8 cellular contexts compared by ENCODE assay signal in the genomic region with DNA sequence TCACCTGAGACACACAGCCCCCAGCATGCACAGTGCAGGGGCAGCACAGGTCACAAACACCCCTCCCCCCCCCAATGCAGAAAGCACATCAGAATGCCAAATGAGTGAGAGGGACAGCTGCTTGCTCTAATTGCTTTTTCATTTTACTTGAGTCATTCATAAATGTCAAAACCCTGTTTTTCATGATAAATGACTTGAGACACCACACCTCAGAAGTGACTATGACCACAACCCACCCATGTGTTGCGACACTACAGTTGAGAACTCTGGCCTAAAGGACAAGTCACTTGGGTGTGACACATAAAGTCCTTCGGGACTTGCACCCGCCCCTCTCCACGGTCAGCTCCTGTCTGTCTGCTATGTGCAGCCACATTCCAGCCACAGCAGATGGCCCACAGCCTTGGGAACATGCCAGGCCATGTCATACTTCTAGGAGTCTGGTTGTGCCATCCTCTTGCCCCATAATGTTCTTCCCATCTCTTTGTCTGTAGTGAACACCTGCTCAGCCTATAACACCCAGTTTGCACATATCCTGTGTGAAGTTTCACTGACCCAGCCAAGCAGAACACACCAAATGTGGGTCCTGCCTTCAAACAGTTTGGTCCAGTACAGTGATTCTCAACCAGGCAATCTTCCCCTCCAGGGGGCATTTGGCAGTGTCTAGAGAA. TPM values are rescaled to one million over a fixed set of nuclear protein-coding genes. Genes with fewer than 3 reads are reported as not detected.
DNase-seq lines count a peak whose midpoint lies in the region; ATAC-seq, FAIRE-seq and TF ChIP-seq lines count a peak whose summit lies in the region.

No MANE protein-coding gene starts in this region.

- no peaks in the 10 kb centered on the region for H3K36me3 ChIP-seq in K562 (ENCODE audit: control insufficient read depth, insufficient read depth, low read length)
- H3K36me3 ChIP-seq in mucosa of descending colon (ENCODE audit: low read depth) = no peaks in the 10 kb centered on the region

- ATAC-seq in HG02763 (IDR thresholded peaks at IDR 0.05; ENCODE audit: unreplicated experiment) = peak; percentile 90
- peak; percentile 100 for ATAC-seq in K562
- ATAC-seq in mucosa of descending colon = peak; percentile 96

- CTCF ChIA-PET in K562 (lab: Yijun Ruan, JAX; ENCODE audit: low intra/inter-chr PET ratio) = interaction anchor here (0.6 kb wide), 1 partner anchor 257 kb away, joined by 5 read pairs; no protein-coding TSS in a partner anchor

- peak; percentile 94 for FAIRE-seq in K562 (lab: Jason Lieb, UNC)

- TF ChIP-seq EP300 in K562 (IDR thresholded peaks at IDR 0.05; ENCODE audit: low read length) = peak; percentile 65

- H3K79me2 ChIP-seq in K562 (ENCODE audit: control insufficient read depth, insufficient read depth, low read length) = no peaks in the 10 kb centered on the region

- BruUV-seq in K562 (replicated peaks; lab: Mats Ljungman, UMichigan) = no TSS peak

- peak overlapping the region; percentile 55; the same call in 2 of the 3 replicates for H3K27ac ChIP-seq in K562 (ENCODE audit: extremely low read depth, low read depth, low read length)

- H3K4me3 ChIP-seq in K562 (no peak overlapping the region), mucosa of descending colon (no peak overlapping the region)

- in situ Hi-C loops in K562 (cut with MboI) = no loop called here

- no peak for TF ChIP-seq RAD21 in K562 (CRISPR knock-in tag; conservative IDR thresholded peaks at IDR 0.05 in 1 of 2, IDR thresholded peaks at IDR 0.05 in 1 of 2)

- no peaks in the 10 kb centered on the region for H3K9me3 ChIP-seq in K562 (replicated peaks; ENCODE audit: control insufficient read depth, insufficient read depth, low read depth, low read length)
- no peaks in the 10 kb centered on the region for H3K9me3 ChIP-seq in mucosa of descending colon

- H2AFZ ChIP-seq in K562 (ENCODE audit: low read depth, low read length) = no peak overlapping the region; the same call in 1 of the 2 replicates

- no peak overlapping the region; a peak in 2 of 4 replicates for H3K9ac ChIP-seq in K562 (ENCODE audit: insufficient read depth in 1 of 2, low read depth in 2 of 2, low read length in 2 of 2)

- WGBS in K562 (ENCODE audit: insufficient coverage, low coverage, missing lambda C conversion rate) = 2% methylated on average over 4 of the region's 4 CpGs

- intact Hi-C loops in K562 (cut with micrococcal nuclease) (no loop called here), mucosa of descending colon (cut with DNase I, micrococcal nuclease) (no loop called here)

- H3K4me2 ChIP-seq in K562 (ENCODE audit: insufficient read depth, low read length) = peak overlapping the region; percentile 52

- POLR2A ChIA-PET in K562 (lab: Yijun Ruan, JAX) = interaction anchor here (0.6 to 1.8 kb wide), 11 partner anchors 9 to 294 kb away, joined by 3 to 6 read pairs (median 3); a partner anchor contains a TSS

- H3K27me3 ChIP-seq in K562 (ENCODE audit: control insufficient read depth in 2 of 2, insufficient read depth in 2 of 2, low read length in 2 of 2) = no peaks in the 10 kb centered on the region

- peak; percentile 13 for DNase-seq in stimulated activated CD4-positive, alpha-beta T cell treated with anti-CD3 and anti-CD28 coated beads, Interleukin-1b, Interleukin-23, amount 100 ng/mL, for 48 hours
- no peak for DNase-seq in stimulated activated CD4-positive, alpha-beta T cell treated with anti-CD3 and anti-CD28 coated beads, Interleukin-2, amount 100 ng/mL, for 24 hours
- DNase-seq in NAMALWA (ENCODE audit: low spot score) = peak; percentile 44
- peak; percentile 63 to 92 (median 78) for DNase-seq in K562 (ENCODE audit: extremely low read depth in 1 of 4, low spot score in 3 of 4)
- peak; percentile 77 to 84 (median 77) for DNase-seq in mucosa of descending colon
- DNase-seq in putamen (ENCODE audit: low spot score) = no peak
- no peak for DNase-seq in NCI-H187 (lab: John Stamatoyannopoulos, UW)

- no peaks in the 10 kb centered on the region for H4K20me1 ChIP-seq in K562 (replicated peaks; ENCODE audit: control insufficient read depth, insufficient read depth, low read length)

- H3K9me1 ChIP-seq in K562 (ENCODE audit: control insufficient read depth, insufficient read depth, low read length) = peaks cover 6% of the 10 kb centered on the region

- TF ChIP-seq POLR2A in K562 (conservative IDR thresholded peaks at IDR 0.05) = no peak

- H3K4me1 ChIP-seq in K562 (replicated peaks in 1 of 2; ENCODE audit: control insufficient read depth in 2 of 2, insufficient read depth in 2 of 2, low read length in 2 of 2) = peaks cover 12 to 19% of the 10 kb centered on the region in 2 experiments; a peak in 4 of 5 replicates
- H3K4me1 ChIP-seq in mucosa of descending colon (ENCODE audit: low read depth) = peaks cover 15% of the 10 kb centered on the region

- TF ChIP-seq CTCF in K562 (IDR thresholded peaks at IDR 0.05 in 2 of 3, conservative IDR thresholded peaks at IDR 0.05 in 1 of 3; ENCODE audit: insufficient read depth in 2 of 3, low read depth in 1 of 3, low read length in 3 of 3) (no peak), mucosa of descending colon (IDR thresholded peaks at IDR 0.05) (no peak)

TF ChIP-seq in K562, 482 proteins besides CTCF, POLR2A, EP300 and RAD21 (continues in another document):
- TF ChIP-seq, protein P1, sequence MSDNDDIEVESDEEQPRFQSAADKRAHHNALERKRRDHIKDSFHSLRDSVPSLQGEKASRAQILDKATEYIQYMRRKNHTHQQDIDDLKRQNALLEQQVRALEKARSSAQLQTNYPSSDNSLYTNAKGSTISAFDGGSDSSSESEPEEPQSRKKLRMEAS (CRISPR knock-in tag; IDR thresholded peaks at IDR 0.05) = peak; percentile 61
- no peak for TF ChIP-seq YBX1 (IDR thresholded peaks at IDR 0.05)
- TF ChIP-seq, protein P2, sequence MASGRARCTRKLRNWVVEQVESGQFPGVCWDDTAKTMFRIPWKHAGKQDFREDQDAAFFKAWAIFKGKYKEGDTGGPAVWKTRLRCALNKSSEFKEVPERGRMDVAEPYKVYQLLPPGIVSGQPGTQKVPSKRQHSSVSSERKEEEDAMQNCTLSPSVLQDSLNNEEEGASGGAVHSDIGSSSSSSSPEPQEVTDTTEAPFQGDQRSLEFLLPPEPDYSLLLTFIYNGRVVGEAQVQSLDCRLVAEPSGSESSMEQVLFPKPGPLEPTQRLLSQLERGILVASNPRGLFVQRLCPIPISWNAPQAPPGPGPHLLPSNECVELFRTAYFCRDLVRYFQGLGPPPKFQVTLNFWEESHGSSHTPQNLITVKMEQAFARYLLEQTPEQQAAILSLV (tag; IDR thresholded peaks at IDR 0.05) = peak; percentile 93
- TF ChIP-seq, protein P3, sequence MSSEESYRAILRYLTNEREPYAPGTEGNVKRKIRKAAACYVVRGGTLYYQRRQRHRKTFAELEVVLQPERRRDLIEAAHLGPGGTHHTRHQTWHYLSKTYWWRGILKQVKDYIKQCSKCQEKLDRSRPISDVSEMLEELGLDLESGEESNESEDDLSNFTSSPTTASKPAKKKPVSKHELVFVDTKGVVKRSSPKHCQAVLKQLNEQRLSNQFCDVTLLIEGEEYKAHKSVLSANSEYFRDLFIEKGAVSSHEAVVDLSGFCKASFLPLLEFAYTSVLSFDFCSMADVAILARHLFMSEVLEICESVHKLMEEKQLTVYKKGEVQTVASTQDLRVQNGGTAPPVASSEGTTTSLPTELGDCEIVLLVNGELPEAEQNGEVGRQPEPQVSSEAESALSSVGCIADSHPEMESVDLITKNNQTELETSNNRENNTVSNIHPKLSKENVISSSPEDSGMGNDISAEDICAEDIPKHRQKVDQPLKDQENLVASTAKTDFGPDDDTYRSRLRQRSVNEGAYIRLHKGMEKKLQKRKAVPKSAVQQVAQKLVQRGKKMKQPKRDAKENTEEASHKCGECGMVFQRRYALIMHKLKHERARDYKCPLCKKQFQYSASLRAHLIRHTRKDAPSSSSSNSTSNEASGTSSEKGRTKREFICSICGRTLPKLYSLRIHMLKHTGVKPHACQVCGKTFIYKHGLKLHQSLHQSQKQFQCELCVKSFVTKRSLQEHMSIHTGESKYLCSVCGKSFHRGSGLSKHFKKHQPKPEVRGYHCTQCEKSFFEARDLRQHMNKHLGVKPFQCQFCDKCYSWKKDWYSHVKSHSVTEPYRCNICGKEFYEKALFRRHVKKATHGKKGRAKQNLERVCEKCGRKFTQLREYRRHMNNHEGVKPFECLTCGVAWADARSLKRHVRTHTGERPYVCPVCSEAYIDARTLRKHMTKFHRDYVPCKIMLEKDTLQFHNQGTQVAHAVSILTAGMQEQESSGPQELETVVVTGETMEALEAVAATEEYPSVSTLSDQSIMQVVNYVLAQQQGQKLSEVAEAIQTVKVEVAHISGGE (CRISPR knock-in tag; IDR thresholded peaks at IDR 0.05) = 0 out of 6 replicates have a peak, but pooled peaks of 1 of the 3 experiments have one; percentile 42
- no peak for TF ChIP-seq DNMT1 (IDR thresholded peaks at IDR 0.05)
- TF ChIP-seq NCOR1 (IDR thresholded peaks at IDR 0.05) = peak; percentile 75
- no peak for TF ChIP-seq SNRNP70 (optimal IDR thresholded peaks at IDR 0.05; ENCODE audit: low read depth, low read length)
- no peak for TF ChIP-seq ZNF76 (CRISPR knock-in tag; IDR thresholded peaks at IDR 0.05; ENCODE audit: borderline replicate concordance)
- TF ChIP-seq ATF1 (CRISPR knock-in tag; IDR thresholded peaks at IDR 0.05) = no peak
- peak; percentile 81 for TF ChIP-seq ATF1 (tag; IDR thresholded peaks at IDR 0.05)
- no peak for TF ChIP-seq ZNF347 (CRISPR knock-in tag; IDR thresholded peaks at IDR 0.05; ENCODE audit: low read depth)
- TF ChIP-seq ZFPM2 (CRISPR knock-in tag; IDR thresholded peaks at IDR 0.05) = no peak

RNA-seq across cellular contexts. Expression of a gene that starts 30.2 kb away (rescaled TPM):
- 90.6 and 225 TPM in 2 replicates for total RNA-seq in K562 (2011; cell fraction: chromatin; rRNA removed; ENCODE audit: low replicate concordance)
- total RNA-seq in K562 (2011; cell fraction: nucleolus; rRNA removed) = 55.7 and 61.2 TPM in 2 replicates
- total RNA-seq in K562 (2011; cell fraction: nucleoplasm; rRNA removed) = 83.1 and 87.0 TPM in 2 replicates
- total RNA-seq in K562 (2014; rRNA removed) = 52.1 and 63.1 TPM in 2 replicates
- total RNA-seq in K562 (2014; rRNA removed; fragmentation: Illumina TruSeq; extraction: Trizol) = 85.2 and 99.9 TPM in 2 replicates
- 72.2 and 73.3 TPM in 2 replicates for total RNA-seq in K562 (2015; rRNA removed; fragmentation: Illumina TruSeq; extraction: Trizol)
- total RNA-seq in K562 (2021) = 61.2 and 62.9 TPM in 2 replicates
- 85.1 and 89.5 TPM in 2 replicates for polyA plus RNA-seq in K562 (2011; rRNA removed)
- polyA plus RNA-seq in K562 (2011; cell fraction: cytosol; rRNA removed) = 26.9 and 30.9 TPM in 2 replicates
- 50.2 and 79.8 TPM in 2 replicates for polyA plus RNA-seq in K562 (2011; cell fraction: nucleus; rRNA removed)
- polyA plus RNA-seq in K562 (2012) = 67.3 and 78.4 TPM in 2 replicates
- 71.4 and 80.5 TPM in 2 replicates for polyA plus RNA-seq in K562 (2014; fragmentation: Illumina TruSeq; extraction: Trizol)
- 10 to 100 TPM; 21.4 to 39.4 TPM for polyA plus RNA-seq in K562 (2014; fragmentation: Nextera tagmentation; extraction: Ambion mirVana)
- polyA plus RNA-seq in K562 (2014; rRNA removed) = 53.9 and 57.4 TPM in 2 replicates
- polyA minus RNA-seq in K562 (2011; rRNA and poly(A)+ RNA removed) = 109 and 130 TPM in 2 replicates
- polyA minus RNA-seq in K562 (2011; cell fraction: cytosol; rRNA and poly(A)+ RNA removed) = 68.5 and 72.1 TPM in 2 replicates
- 33.3 and 66.6 TPM in 2 replicates for polyA minus RNA-seq in K562 (2011; cell fraction: nucleus; rRNA and poly(A)+ RNA removed)
- total RNA-seq in mucosa of descending colon = 100 to 1,000 TPM in 2 of 3 donors, 10 to 100 TPM in 1; 96.3 to 176 (median 171) TPM

Comparison
In these comparisons a context has a peak if more than half of its experiments do, and no peak if none do; other contexts are left out.
1. DNase-seq: peak in stimulated activated CD4-positive, alpha-beta T cell treated with anti-CD3 and anti-CD28 coated beads, Interleukin-1b, Interleukin-23, amount 100 ng/mL, for 48 hours (single experiment), NAMALWA (single experiment), K562 (4 of 4) and mucosa of descending colon (3 of 3); none in stimulated activated CD4-positive, alpha-beta T cell treated with anti-CD3 and anti-CD28 coated beads, Interleukin-2, amount 100 ng/mL, for 24 hours (0 of 2), putamen (single experiment) and NCI-H187 (0 of 2).
2. Peak in every context shown above with its lines, with median percentiles within 50 percentile points of each other: ATAC-seq.